8 cellular contexts compared by ENCODE assay signal in genomic region chr10:100267237-100268104, GRCh38. TPM values are rescaled to one million over a fixed set of nuclear protein-coding genes. Genes with fewer than 3 reads are reported as not detected.
DNase-seq lines count a peak whose midpoint lies in the region; ATAC-seq, FAIRE-seq and TF ChIP-seq lines count a peak whose summit lies in the region.

Gene CWF19L1 (minus strand): TSS chr10:100267638. CDS start chr10:100267593, 45 bp downstream.

- no peaks in the 10 kb centered on the region for H3K36me3 ChIP-seq in keratinocyte (ENCODE audit: control insufficient read depth in 2 of 2, extremely low read depth in 1 of 2, insufficient read depth in 2 of 2, low read length in 2 of 2)

- dilution Hi-C loops in keratinocyte (cut with MboI; ENCODE audit: extremely low pct_ligation_motif_present, low sequenced_read_pairs) = no loop called here

- H3K4me1 ChIP-seq in keratinocyte (ENCODE audit: control insufficient read depth, extremely low read depth, insufficient read depth, low read length) = peaks cover 5% of the 10 kb centered on the region

- no peaks in the 10 kb centered on the region for H4K20me1 ChIP-seq in keratinocyte (ENCODE audit: control insufficient read depth, extremely low read depth, insufficient read depth, low read length)

- H3K27ac ChIP-seq in keratinocyte (ENCODE audit: control insufficient read depth, insufficient read depth, low read length) = peak within 1 kb of the TSS; percentile 87

- FAIRE-seq in keratinocyte (lab: Jason Lieb, UNC) = peak; percentile 62

- H3K9me1 ChIP-seq in keratinocyte (ENCODE audit: control insufficient read depth, extremely low read depth, insufficient read depth, low read length) = no peaks in the 10 kb centered on the region

- peak within 1 kb of the TSS; percentile 82 for H3K4me2 ChIP-seq in keratinocyte (ENCODE audit: control insufficient read depth, extremely low read depth, insufficient read depth, low read depth, low read length)

- TF ChIP-seq CTCF in keratinocyte (optimal IDR thresholded peaks at IDR 0.05 in 1 of 3, IDR thresholded peaks at IDR 0.05 in 1 of 3, conservative IDR thresholded peaks at IDR 0.05 in 1 of 3; ENCODE audit: extremely low read depth in 1 of 3, insufficient read depth in 2 of 3, low read length in 3 of 3) = no peak

- no peaks in the 10 kb centered on the region for H3K27me3 ChIP-seq in keratinocyte (ENCODE audit: control insufficient read depth, extremely low read depth, insufficient read depth, low read length)

- H3K79me2 ChIP-seq in keratinocyte (ENCODE audit: control insufficient read depth, insufficient read depth, low read length) = peaks cover 27% of the 10 kb centered on the region

- no peaks in the 10 kb centered on the region for H3K9me3 ChIP-seq in keratinocyte (ENCODE audit: control insufficient read depth, low read depth, low read length)

- ATAC-seq in HG03139 (IDR thresholded peaks at IDR 0.05; ENCODE audit: unreplicated experiment) = peak; percentile 79

- DNase-seq in SIG-M5 treated with dmso at 0.1 percent for 504 hours (lab: John Stamatoyannopoulos, UW; ENCODE audit: unreplicated experiment) (peak; percentile 82), SIG-M5 (lab: John Stamatoyannopoulos, UW) (no peak), NCI-H345 treated with DMSO at 0.1 percent for 48 hours (lab: John Stamatoyannopoulos, UW; ENCODE audit: unreplicated experiment) (peak; percentile 53), cerebellar cortex (ENCODE audit: low spot score) (peak; percentile 89), keratinocyte (ENCODE audit: low read depth, low spot score) (no peak)
- DNase-seq in activated CD4-positive, CD25-positive, alpha-beta regulatory T cell treated with anti-CD3 and anti-CD28 coated beads, Interleukin-2, amount 50 U/mL, for 72 hours = peak; percentile 70
- peak; percentile 57 to 72 (median 68) for DNase-seq in stimulated activated CD4-positive, alpha-beta T cell treated with anti-CD3 and anti-CD28 coated beads, Interleukin-12 subunit alpha, Interleukin-12 subunit beta, amount 100 ng/mL, for 48 hours (ENCODE audit: low read depth in 2 of 3, low spot score in 1 of 3)

- peak within 1 kb of the TSS; percentile 99 for H2AFZ ChIP-seq in keratinocyte (ENCODE audit: control insufficient read depth, low read length)

- peak within 1 kb of the TSS; percentile 99 for H3K9ac ChIP-seq in keratinocyte (ENCODE audit: control insufficient read depth, extremely low read depth, insufficient read depth, low read length)

- H3K4me3 ChIP-seq in keratinocyte (ENCODE audit: control insufficient read depth in 2 of 3, extremely low read depth in 1 of 3, insufficient read depth in 2 of 3, low read depth in 1 of 3, low read length in 3 of 3) = peak within 1 kb of the TSS; percentile 80 to 99 (median 90)

RNA-seq across cellular contexts. Expression of gene CWF19L1, which starts in this region (rescaled TPM):
- polyA plus RNA-seq in keratinocyte = 13.5 to 20.2 TPM (median 15.5 TPM) in 3 replicates
- 15.7 TPM for polyA plus RNA-seq in keratinocyte (2011; ENCODE audit: low read depth)
- polyA plus RNA-seq in keratinocyte (2011; cell fraction: cytosol; rRNA removed) = 10.8 and 14.2 TPM in 2 replicates
- polyA plus RNA-seq in keratinocyte (2011; cell fraction: nucleus; rRNA removed) = 16.7 and 18.3 TPM in 2 replicates
- polyA plus RNA-seq in keratinocyte (2012; ENCODE audit: low replicate concordance) = 15.9 and 16.0 TPM in 2 replicates
- polyA minus RNA-seq in keratinocyte = 7.2 to 25.6 TPM (median 17.6 TPM) in 3 replicates
- 14.0 TPM for polyA minus RNA-seq in keratinocyte (2011; cell fraction: cytosol; rRNA and poly(A)+ RNA removed)
- 6.5 and 10.6 TPM in 2 replicates for polyA minus RNA-seq in keratinocyte (2011; cell fraction: nucleus; rRNA and poly(A)+ RNA removed)

Comparison
In these comparisons a context has a peak if more than half of its experiments do, and no peak if none do; other contexts are left out.
1. DNase-seq: peak in SIG-M5 treated with dmso at 0.1 percent for 504 hours (single experiment), NCI-H345 treated with DMSO at 0.1 percent for 48 hours (single experiment), activated CD4-positive, CD25-positive, alpha-beta regulatory T cell treated with anti-CD3 and anti-CD28 coated beads, Interleukin-2, amount 50 U/mL, for 72 hours (single experiment), cerebellar cortex (single experiment) and stimulated activated CD4-positive, alpha-beta T cell treated with anti-CD3 and anti-CD28 coated beads, Interleukin-12 subunit alpha, Interleukin-12 subunit beta, amount 100 ng/mL, for 48 hours (3 of 3); none in SIG-M5 (single experiment) and keratinocyte (single experiment).